Comparison of ENCODE assay signal across 18 cellular contexts in genomic region chr5:87392170-87392569, GRCh38. TPM values are rescaled to one million over a fixed set of nuclear protein-coding genes. Genes with fewer than 3 reads are reported as not detected.
DNase-seq lines count a peak whose midpoint lies in the region; ATAC-seq, FAIRE-seq and TF ChIP-seq lines count a peak whose summit lies in the region.
"Had no signal": no experiment of that assay in that cellular context is flagged by ENCODE, and none has a peak within 500 bp of the region (broad histone marks: within the 10 kb centered on the region; RNA-seq: fewer than 3 reads in every experiment).

No MANE protein-coding gene starts in this region.

- H3K36me3 ChIP-seq in IMR-90 (ENCODE audit: control insufficient read depth, insufficient read depth, low read length) (peaks cover 32% of the 10 kb centered on the region), GM12878 (ENCODE audit: control insufficient read depth in 2 of 2, insufficient read depth in 2 of 2, low read length in 1 of 2) (peaks cover 2 to 30% of the 10 kb centered on the region in 2 experiments)

- BruUV-seq in IMR-90 (replicated peaks; lab: Mats Ljungman, UMichigan) = no TSS peak
- BruUV-seq in GM12878 (replicated peaks; lab: Mats Ljungman, UMichigan) = no TSS peak

- peak overlapping the region; percentile 24; the same call in 1 of the 2 replicates for H4K5ac ChIP-seq in IMR-90 (ENCODE audit: low read depth, low read length)

- H3K14ac ChIP-seq in IMR-90 (replicated peaks; ENCODE audit: low read depth, low read length) = peak overlapping the region; percentile 85

- WGBS in A549 (ENCODE audit: missing lambda C conversion rate) = 88% methylated on average over 1 of the region's 1 CpG
- WGBS in IMR-90 (ENCODE audit: extremely low coverage in 2 of 2, insufficient read length in 1 of 2), 2 experiments = no CpG with 5 or more reads among the region's 1 CpG
- WGBS in GM12878 (ENCODE audit: insufficient coverage, insufficient replicate concordance, low lambda C conversion rate, missing lambda C conversion rate) = 94% methylated on average over 1 of the region's 1 CpG

- H4K20me1 ChIP-seq in IMR-90 (ENCODE audit: insufficient read depth, low read length) (no peaks in the 10 kb centered on the region), GM12878 (ENCODE audit: control insufficient read depth, insufficient read depth) (no peaks in the 10 kb centered on the region)

- RAD21 ChIA-PET in GM12878 (lab: Charles Lee; ENCODE audit: unreplicated experiment) = interaction anchor here (1.0 to 1.7 kb wide), 2 partner anchors 11 to 321 kb away, joined by 3 to 5 read pairs; no protein-coding TSS in a partner anchor

- TF ChIP-seq CTCF in A549 (IDR thresholded peaks at IDR 0.05) = no peak
- TF ChIP-seq CTCF in IMR-90 (conservative IDR thresholded peaks at IDR 0.05; ENCODE audit: low read depth, low read length) = no peak
- no peak for TF ChIP-seq CTCF in GM12878 (IDR thresholded peaks at IDR 0.05 in 2 of 3, conservative IDR thresholded peaks at IDR 0.05 in 1 of 3; ENCODE audit: control insufficient read depth in 2 of 3, extremely low read depth in 1 of 3, insufficient read depth in 1 of 3, low read depth in 3 of 3, low read length in 3 of 3)

- dilution Hi-C loops in IMR-90 (cut with HindIII; ENCODE audit: low sequenced_read_pairs, unreplicated experiment) = no loop called here

- peak overlapping the region; percentile 31; the same call in 1 of the 3 replicates for H2BK15ac ChIP-seq in IMR-90 (ENCODE audit: low read depth, low read length)

- intact Hi-C loops in IMR-90 (cut with micrococcal nuclease) (loop anchor here (5.0 kb wide), 1 partner anchor 270 kb away; no protein-coding TSS in a partner anchor), GM12878 (cut with micrococcal nuclease; ENCODE audit: unreplicated experiment) (no loop called here)

- peak overlapping the region; percentile 19 to 93; a peak in 2 of 4 replicates for H4K8ac ChIP-seq in IMR-90 (ENCODE audit: low read depth in 2 of 2, low read length in 2 of 2)

- CTCF ChIA-PET in A549 (lab: Yijun Ruan, JAX) = interaction anchor here (1.1 to 1.5 kb wide), 2 partner anchors 9 to 14 kb away, joined by 3 to 6 read pairs; no protein-coding TSS in a partner anchor
- CTCF ChIA-PET in IMR-90 (lab: Yijun Ruan, JAX) = interaction anchor here (0.7 to 0.8 kb wide), 2 partner anchors 26 to 379 kb away, joined by 3 read pairs; no protein-coding TSS in a partner anchor
- CTCF ChIA-PET in GM12878 (lab: Yijun Ruan, JAX) = interaction anchor here (1.0 to 3.0 kb wide), 9 partner anchors 9 to 323 kb away, joined by 3 to 24 read pairs (median 4); no protein-coding TSS in a partner anchor

- H2BK120ac ChIP-seq in IMR-90 (ENCODE audit: low read depth, low read length) = peak overlapping the region; percentile 89

- H3K9ac ChIP-seq in IMR-90 (ENCODE audit: low read depth, low read length) = no peak overlapping the region; the same call in 1 of the 2 replicates
- no peak overlapping the region for H3K9ac ChIP-seq in GM12878 (ENCODE audit: control insufficient read depth, insufficient read depth, low read length)

- peak overlapping the region; percentile 17; the same call in 1 of the 2 replicates for H4K91ac ChIP-seq in IMR-90 (ENCODE audit: insufficient read depth, low read depth, low read length)

- H3K27ac ChIP-seq in A549 (peak overlapping the region; percentile 62 to 68), IMR-90 (ENCODE audit: insufficient read depth, low read length) (no peak overlapping the region), GM12878 (ENCODE audit: control insufficient read depth, insufficient read depth) (no peak overlapping the region)
- H3K27ac ChIP-seq: foreskin keratinocyte had no signal

- TF ChIP-seq EP300 in A549 (IDR thresholded peaks at IDR 0.05) = no peak
- TF ChIP-seq EP300 in GM12878 (IDR thresholded peaks at IDR 0.05; ENCODE audit: borderline replicate concordance in 1 of 2, control insufficient read depth in 1 of 2, low read depth in 2 of 2, low read length in 2 of 2) = no peak

- TF ChIP-seq POLR2A in A549 (IDR thresholded peaks at IDR 0.05; ENCODE audit: low read length) = no peak
- 0 out of 2 replicates have a peak, but pooled peaks have one; percentile 28 for TF ChIP-seq POLR2A in IMR-90 (IDR thresholded peaks at IDR 0.05; ENCODE audit: low read depth, low read length)
- no peak for TF ChIP-seq POLR2A in GM12878 (IDR thresholded peaks at IDR 0.05; ENCODE audit: low read depth, low read length)

- TF ChIP-seq RAD21 in A549 (conservative IDR thresholded peaks at IDR 0.05 in 1 of 2, IDR thresholded peaks at IDR 0.05 in 1 of 2) (no peak), IMR-90 (IDR thresholded peaks at IDR 0.05; ENCODE audit: low read length) (no peak), GM12878 (IDR thresholded peaks at IDR 0.05; ENCODE audit: insufficient read depth, low read depth, low read length) (no peak)

- H3K9me1 ChIP-seq in IMR-90 (ENCODE audit: insufficient read depth, low read length) = peaks cover 6% of the 10 kb centered on the region; the same call in 1 of the 2 replicates

- H2AK9ac ChIP-seq in IMR-90 (replicated peaks; ENCODE audit: low read depth, low read length, poor library complexity) = no peak overlapping the region

- FAIRE-seq in A549 (lab: Jason Lieb, UNC) (no peak), GM12878 (lab: Jason Lieb, UNC) (no peak)
- FAIRE-seq: GM18507 had no signal

- H3K4me1 ChIP-seq in A549 = peaks cover 56% of the 10 kb centered on the region
- peaks cover 14% of the 10 kb centered on the region for H3K4me1 ChIP-seq in IMR-90 (ENCODE audit: control insufficient read depth, insufficient read depth, low read length)
- H3K4me1 ChIP-seq in GM12878 (ENCODE audit: control insufficient read depth, insufficient read depth, low read length) = no peaks in the 10 kb centered on the region

- H3K27ac Mint-ChIP-seq in naive B cell = peak overlapping the region in 4 of 6 donors; percentile 9 to 57 (median 22)
- H3K27ac Mint-ChIP-seq: nephron progenitor cell had no signal

- H3K9me3 ChIP-seq in A549 = no peaks in the 10 kb centered on the region
- no peaks in the 10 kb centered on the region for H3K9me3 ChIP-seq in IMR-90 (ENCODE audit: control insufficient read depth, insufficient read depth, low read length)
- no peaks in the 10 kb centered on the region for H3K9me3 ChIP-seq in GM12878 (replicated peaks; ENCODE audit: control insufficient read depth, insufficient read depth, low read length)

- no peaks in the 10 kb centered on the region for H3K79me2 ChIP-seq in GM12878 (ENCODE audit: control insufficient read depth, insufficient read depth, low read length)

- H3K4me2 ChIP-seq in A549 = peak overlapping the region; percentile 73
- no peak overlapping the region for H3K4me2 ChIP-seq in IMR-90 (ENCODE audit: low read depth, low read length)
- no peak overlapping the region for H3K4me2 ChIP-seq in GM12878 (ENCODE audit: control insufficient read depth, insufficient read depth)

- H3K4me3 Mint-ChIP-seq in naive B cell = no peak overlapping the region
- H3K4me3 Mint-ChIP-seq: nephron progenitor cell had no signal

- H3K4me3 ChIP-seq in A549 = no peak overlapping the region
- H3K4me3 ChIP-seq in IMR-90 (ENCODE audit: insufficient read depth, low read depth, low read length) = no peak overlapping the region
- no peak overlapping the region for H3K4me3 ChIP-seq in GM12878

- POLR2A ChIA-PET in A549 (lab: Yijun Ruan, JAX) = no interaction called here
- POLR2A ChIA-PET in IMR-90 (lab: Charles Lee; ENCODE audit: unreplicated experiment) = no interaction called here
- POLR2A ChIA-PET in GM12878 (lab: Charles Lee) = interaction anchor here (1.9 kb wide), 1 partner anchor 20 kb away, joined by 7 read pairs; no protein-coding TSS in a partner anchor

- in situ Hi-C loops in IMR-90 (cut with MboI; ENCODE audit: low sequenced_read_pairs) (no loop called here), GM12878 (cut with MboI) (no loop called here)

- H3K18ac ChIP-seq in IMR-90 (ENCODE audit: low read depth, low read length) = peak overlapping the region; percentile 93; the same call in 1 of the 2 replicates

- peak overlapping the region; percentile 80 for H3K23ac ChIP-seq in IMR-90 (ENCODE audit: low read depth, low read length)

- peak overlapping the region; percentile 86 for H2BK20ac ChIP-seq in IMR-90 (ENCODE audit: low read depth, low read length)

- H3K4ac ChIP-seq in IMR-90 (ENCODE audit: low read depth, low read length) = peak overlapping the region; percentile 79; the same call in 1 of the 2 replicates

- 0 out of 2 replicates have a peak overlapping the region, but pooled peaks have one; percentile 19 for H3K56ac ChIP-seq in IMR-90 (ENCODE audit: extremely low read depth, insufficient read depth, low read length)

- ATAC-seq in A549 (no peak), IMR-90 (ENCODE audit: low read depth) (no peak), GM12878 (no peak), naive B cell (ENCODE audit: low read depth in 2 of 2) (no peak), HG03159 (IDR thresholded peaks at IDR 0.05; ENCODE audit: unreplicated experiment) (no peak), GM21717 (IDR thresholded peaks at IDR 0.05; ENCODE audit: unreplicated experiment) (no peak), GM18517 (IDR thresholded peaks at IDR 0.05; ENCODE audit: unreplicated experiment) (no peak)
- ATAC-seq: foreskin keratinocyte, left ventricle myocardium superior had no signal

- H3K27me3 Mint-ChIP-seq in naive B cell = no peaks in the 10 kb centered on the region

- H3K27me3 ChIP-seq in IMR-90 (ENCODE audit: control insufficient read depth, insufficient read depth, low read length) = no peaks in the 10 kb centered on the region
- no peaks in the 10 kb centered on the region for H3K27me3 ChIP-seq in GM12878 (replicated peaks in 1 of 2; ENCODE audit: control insufficient read depth in 2 of 2, insufficient read depth in 2 of 2, low read length in 1 of 2)
- H3K27me3 ChIP-seq: foreskin keratinocyte had no signal

- H3K4me1 Mint-ChIP-seq in naive B cell = peaks cover 0 to 3% (median 0%) of the 10 kb centered on the region in 3 donors
- H3K4me1 Mint-ChIP-seq: nephron progenitor cell had no signal

- H3K79me1 ChIP-seq in IMR-90 (ENCODE audit: low read depth in 1 of 2, low read length in 2 of 2) = peaks cover 18 to 39% of the 10 kb centered on the region in 2 experiments

- no peak overlapping the region; the same call in 1 of the 2 replicates for H2AK5ac ChIP-seq in IMR-90 (ENCODE audit: low read depth, low read length)

- SMC1A ChIA-PET in GM12878 (lab: Charles Lee; ENCODE audit: uncharacterized antibody, unreplicated experiment) = interaction anchor here (0.7 to 1.7 kb wide), 3 partner anchors 7 to 322 kb away, joined by 3 to 7 read pairs (median 3); no protein-coding TSS in a partner anchor

- peaks cover 10 to 29% of the 10 kb centered on the region in 2 donors for H3K36me3 Mint-ChIP-seq in naive B cell

- DNase-seq in A549 (ENCODE audit: low read depth in 1 of 2, low spot score in 1 of 2) (no peak), IMR-90 (no peak), GM12878 (ENCODE audit: low read depth, low spot score) (no peak), naive B cell (no peak), NCI-H345 (lab: John Stamatoyannopoulos, UW) (no peak)
- DNase-seq: activated gamma-delta T cell treated with Interleukin-2 at 50 U/mL for 16 hours; DMS 273 treated with DMSO at 0.1 percent for 48 hours; effector memory CD4-positive, alpha-beta T cell; foreskin keratinocyte; left ventricle myocardium superior; NCI-H2171; nephron progenitor cell; SHP77 treated with DMSO at 0.1 percent for 48 hours; stimulated activated CD4-positive, alpha-beta T cell treated with anti-CD3 and anti-CD28 coated beads, Interleukin-4, amount 100 ng/mL, for 1 hour had no signal

- H3K9me3 Mint-ChIP-seq in naive B cell = no peaks in the 10 kb centered on the region
- H3K9me3 Mint-ChIP-seq: nephron progenitor cell had no signal

- peak overlapping the region; percentile 99 for H2BK5ac ChIP-seq in IMR-90 (ENCODE audit: low read depth, low read length, poor library complexity, severe bottlenecking)

- no peak overlapping the region for H2AFZ ChIP-seq in IMR-90 (replicated peaks; ENCODE audit: low read length, poor library complexity)
- H2AFZ ChIP-seq in GM12878 (ENCODE audit: control insufficient read depth, low read depth, low read length) = no peak overlapping the region

RNA-seq across cellular contexts. Expression of gene CCNH, which starts 20.6 kb away (rescaled TPM):
- 64.8 and 85.1 TPM in 2 replicates for polyA plus RNA-seq in A549 (2011; rRNA removed)
- 34.1 and 35.4 TPM in 2 replicates for polyA plus RNA-seq in A549 (2012; cell fraction: cytosol; rRNA removed)
- 17.6 and 25.1 TPM in 2 replicates for polyA plus RNA-seq in A549 (2012; cell fraction: nucleus; rRNA removed)
- polyA plus RNA-seq in A549 (2017; fragmentation: RNase III; extraction: RNeasy Plus Mini Kit Qiagen cat#74134 plus additional on column Dnase treatment) = 72.9 to 79.7 TPM (median 74.1 TPM) in 3 replicates
- polyA minus RNA-seq in A549 (2011; rRNA and poly(A)+ RNA removed) = 69.6 and 87.6 TPM in 2 replicates
- 97.8 and 100 TPM in 2 replicates for total RNA-seq in IMR-90 (2012; rRNA removed)
- polyA plus RNA-seq in IMR-90 (2012; rRNA removed) = 36.0 and 37.4 TPM in 2 replicates
- polyA plus RNA-seq in IMR-90 (2012; cell fraction: cytosol; rRNA removed) = 22.5 and 31.2 TPM in 2 replicates
- polyA plus RNA-seq in IMR-90 (2012; cell fraction: nucleus; rRNA removed; ENCODE audit: low replicate concordance) = 24.1 and 64.0 TPM in 2 replicates
- total RNA-seq in GM12878 (2013; cell fraction: nucleolus; rRNA removed) = 238 and 249 TPM in 2 replicates
- total RNA-seq in GM12878 (2014; rRNA removed) = 77.2 and 88.9 TPM in 2 replicates
- total RNA-seq in GM12878 (2014; rRNA removed; fragmentation: Illumina TruSeq; extraction: Trizol) = 92.5 and 94.5 TPM in 2 replicates
- total RNA-seq in GM12878 (2021) = 43.9 and 46.8 TPM in 2 replicates
- 20.0 TPM for polyA plus RNA-seq in GM12878 (2011; ENCODE audit: low read depth)
- 73.8 and 103 TPM in 2 replicates for polyA plus RNA-seq in GM12878 (2011; rRNA removed)
- 44.3 and 45.5 TPM in 2 replicates for polyA plus RNA-seq in GM12878 (2011; cell fraction: cytosol; rRNA removed)
- 64.4 and 64.6 TPM in 2 replicates for polyA plus RNA-seq in GM12878 (2011; cell fraction: nucleus; rRNA removed)
- polyA plus RNA-seq in GM12878 (2012) = 36.2 and 37.1 TPM in 2 replicates
- polyA plus RNA-seq in GM12878 (2014; fragmentation: Illumina TruSeq; extraction: Trizol) = 85.5 and 102 TPM in 2 replicates
- polyA plus RNA-seq in GM12878 (2014; fragmentation: Nextera tagmentation; extraction: Ambion mirVana) = 100 to 1,000 TPM; 110 to 116 TPM
- 61.4 and 72.7 TPM in 2 replicates for polyA plus RNA-seq in GM12878 (2014; rRNA removed)
- 10 to 100 TPM; 76.5 to 88.3 TPM for polyA plus RNA-seq in GM12878 (2016; fragmentation: Nextera tagmentation; extraction: Ambion mirVana)
- 105 and 113 TPM in 2 replicates for polyA minus RNA-seq in GM12878 (2011; rRNA and poly(A)+ RNA removed)
- polyA minus RNA-seq in GM12878 (2011; cell fraction: cytosol; rRNA and poly(A)+ RNA removed) = 16.3 and 31.5 TPM in 2 replicates
- 155 and 236 TPM in 2 replicates for polyA minus RNA-seq in GM12878 (2011; cell fraction: nucleus; rRNA and poly(A)+ RNA removed)
- polyA plus RNA-seq in naive B cell (ENCODE audit: low read depth in 6 of 6) = 10 to 100 TPM; 46.4 to 71.3 (median 53.6) TPM

Comparison
In these comparisons a context has a peak if more than half of its experiments do, and no peak if none do; other contexts are left out.
1. H3K27ac ChIP-seq: peak in A549 (2 of 2); none in IMR-90 (single experiment) and GM12878 (single experiment).
2. Of the 24 proteins assayed by ChIP-seq in both GM12878 and A549: peak only in GM12878: BCL3; only in A549: none; in both: none; in neither: 23.